Comparison of ENCODE assay signal across 17 cellular contexts in the genomic region with DNA sequence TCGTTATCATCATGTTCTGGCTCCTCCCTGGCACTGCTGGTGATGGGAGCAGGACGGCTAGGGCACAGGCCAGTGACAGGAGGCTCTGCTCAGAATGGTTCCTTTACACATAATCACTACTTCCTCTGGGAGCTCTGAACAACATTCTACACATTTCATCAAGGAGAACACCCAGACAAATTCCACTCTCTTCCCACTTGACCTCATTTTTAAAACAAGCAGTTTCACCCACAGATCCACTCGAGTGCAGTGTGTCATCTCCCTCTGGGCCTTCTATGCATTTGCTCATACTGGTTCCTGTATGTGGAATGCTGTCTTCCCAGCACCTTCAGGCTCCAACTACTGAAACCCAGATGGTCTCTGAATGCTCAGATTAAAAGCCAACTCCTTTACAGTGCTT.
DNase-seq lines count a peak whose midpoint lies in the region; ATAC-seq and TF ChIP-seq lines count a peak whose summit lies in the region.
"Had no signal": no experiment of that assay in that cellular context is flagged by ENCODE, and none has a peak within 500 bp of the region (broad histone marks: within the 10 kb centered on the region; RNA-seq: fewer than 3 reads in every experiment).

No MANE protein-coding gene starts in this region.

- no peaks in the 10 kb centered on the region for H3K9me3 Mint-ChIP-seq in chondrocyte (ENCODE audit: low read depth)
- H3K9me3 Mint-ChIP-seq in natural killer cell, result no peaks in the 10 kb centered on the region
- H3K9me3 Mint-ChIP-seq in nephron progenitor cell, result no peaks in the 10 kb centered on the region
- H3K9me3 Mint-ChIP-seq: activated T-cell treated with anti-CD3 and anti-CD28 coated beads, Interleukin-2, amount 50 U/mL, for 4 hours; brain had no signal

- peaks cover 20% of the 10 kb centered on the region for H3K4me1 Mint-ChIP-seq in chondrocyte (ENCODE audit: low read depth)
- H3K4me1 Mint-ChIP-seq in natural killer cell, result peaks cover 13 to 18% of the 10 kb centered on the region in 2 donors
- peaks cover 1% of the 10 kb centered on the region for H3K4me1 Mint-ChIP-seq in nephron progenitor cell
- H3K4me1 Mint-ChIP-seq: brain had no signal

- H3F3A ChIP-seq in GM23248 (ENCODE audit: insufficient read depth), result peaks cover 21% of the 10 kb centered on the region

- peak overlapping the region; percentile 21; the same call in 1 of the 2 replicates for H3K9ac ChIP-seq in GM23248

- no peaks in the 10 kb centered on the region for H3K27me3 Mint-ChIP-seq in chondrocyte (ENCODE audit: low read depth)
- H3K27me3 Mint-ChIP-seq in natural killer cell (ENCODE audit: low read depth in 2 of 2), result no peaks in the 10 kb centered on the region
- H3K27me3 Mint-ChIP-seq in nephron progenitor cell (ENCODE audit: low read depth, poor library complexity), result no peaks in the 10 kb centered on the region
- H3K27me3 Mint-ChIP-seq: brain had no signal

- H3K36me3 ChIP-seq in GM23248 (ENCODE audit: low read depth) (peaks cover 46% of the 10 kb centered on the region), suprapubic skin (peaks cover 43% of the 10 kb centered on the region)

- no peaks in the 10 kb centered on the region for H3K9me3 ChIP-seq in GM23248 (ENCODE audit: low read depth)
- no peaks in the 10 kb centered on the region for H3K9me3 ChIP-seq in suprapubic skin
- H3K9me3 ChIP-seq: SJCRH30 had no signal

- peak overlapping the region; percentile 65 for H3K27ac ChIP-seq in GM23248
- H3K27ac ChIP-seq in suprapubic skin, result no peak overlapping the region
- H3K27ac ChIP-seq: SJCRH30 had no signal

- no peaks in the 10 kb centered on the region for H3K9me2 ChIP-seq in GM23248 (ENCODE audit: insufficient read depth)

- TF ChIP-seq CTCF in AG10803 (conservative IDR thresholded peaks at IDR 0.05; ENCODE audit: low read length), result no peak
- TF ChIP-seq CTCF in chondrocyte (IDR thresholded peaks at IDR 0.05), result no peak
- no peak for TF ChIP-seq CTCF in natural killer cell (IDR thresholded peaks at IDR 0.05)
- no peak for TF ChIP-seq CTCF in suprapubic skin (IDR thresholded peaks at IDR 0.05)
- no peak for TF ChIP-seq CTCF in nephron progenitor cell (IDR thresholded peaks at IDR 0.05)

- H3K27ac Mint-ChIP-seq in chondrocyte (ENCODE audit: unreplicated experiment) (peak overlapping the region; percentile 76), natural killer cell (peak overlapping the region; percentile 17), nephron progenitor cell (no peak overlapping the region)

- 0 out of 2 replicates have a peak overlapping the region, but pooled peaks have one; percentile 23 for H2AFZ ChIP-seq in GM23248

- TF ChIP-seq POLR2A in suprapubic skin (IDR thresholded peaks at IDR 0.05), result no peak

- no peaks in the 10 kb centered on the region for H3K79me2 ChIP-seq in GM23248 (ENCODE audit: insufficient read depth)

- H3K4me1 ChIP-seq in GM23248 (ENCODE audit: insufficient read depth) (peaks cover 16% of the 10 kb centered on the region), suprapubic skin (no peaks in the 10 kb centered on the region)
- H3K4me1 ChIP-seq: SJCRH30 had no signal

- in situ Hi-C loops in GM23248 (cut with MboI), result no loop called here

- H3K27me3 ChIP-seq in GM23248 (replicated peaks; ENCODE audit: insufficient read depth), result no peaks in the 10 kb centered on the region
- no peaks in the 10 kb centered on the region for H3K27me3 ChIP-seq in suprapubic skin
- H3K27me3 ChIP-seq: SJCRH30 had no signal

- H3K4me3 Mint-ChIP-seq in chondrocyte (ENCODE audit: unreplicated experiment) (no peak overlapping the region), natural killer cell (no peak overlapping the region), nephron progenitor cell (no peak overlapping the region)
- H3K4me3 Mint-ChIP-seq: activated T-cell treated with anti-CD3 and anti-CD28 coated beads, Interleukin-2, amount 50 U/mL, for 4 hours; brain had no signal

- H3K4me3 ChIP-seq in AG10803 (ENCODE audit: low read length), result no peak overlapping the region
- H3K4me3 ChIP-seq in GM23248, result no peak overlapping the region
- no peak overlapping the region for H3K4me3 ChIP-seq in suprapubic skin
- H3K4me3 ChIP-seq: SJCRH30 had no signal

- H3K36me3 Mint-ChIP-seq in chondrocyte (ENCODE audit: low read depth) (peaks cover 31% of the 10 kb centered on the region), natural killer cell (peaks cover 26% of the 10 kb centered on the region), nephron progenitor cell (ENCODE audit: low read depth) (peaks cover 78% of the 10 kb centered on the region)

- ATAC-seq in natural killer cell (no peak), left lobe of liver (no peak)
- ATAC-seq: activated T-cell treated with anti-CD3 and anti-CD28 coated beads, Interleukin-2, amount 50 U/mL, for 4 hours had no signal

- intact Hi-C loops in natural killer cell (cut with micrococcal nuclease), result no loop called here

- TF ChIP-seq EP300 in suprapubic skin (IDR thresholded peaks at IDR 0.05), result no peak

- DNase-seq in AG10803 (ENCODE audit: low read depth), result peak; percentile 79
- DNase-seq in GM23248, result peak; percentile 81
- no peak for DNase-seq in chondrocyte (ENCODE audit: low spot score)
- no peak for DNase-seq in natural killer cell
- no peak for DNase-seq in DMS79 (lab: John Stamatoyannopoulos, UW)
- DNase-seq in suprapubic skin (ENCODE audit: low spot score in 2 of 2), result no peak
- no peak for DNase-seq in nephron progenitor cell
- no peak for DNase-seq in left lobe of liver (ENCODE audit: low spot score)
- DNase-seq: activated T-cell treated with anti-CD3 and anti-CD28 coated beads, Interleukin-2, amount 50 U/mL, for 4 hours; COR-L47; mesendoderm; NCI-H1930; NK-92 treated with Interleukin-12 subunit alpha and Interleukin-12 subunit beta, amount 100 ng/mL, for 24 hours; SJCRH30; stimulated activated CD4-positive, alpha-beta T cell treated with anti-CD3 and anti-CD28 coated beads, Interleukin-4, amount 100 ng/mL, for 1 hour; stimulated activated naive CD4-positive, alpha-beta T cell treated with Interleukin-2 at 50 U/mL for 16 hours had no signal

- no peaks in the 10 kb centered on the region for H4K20me1 ChIP-seq in GM23248 (ENCODE audit: insufficient read depth)

- H3K4me2 ChIP-seq in GM23248 (ENCODE audit: unreplicated experiment), result peak overlapping the region; percentile 37

- WGBS in GM23248 (ENCODE audit: low coverage in 1 of 2, low lambda C conversion rate in 2 of 2, missing lambda C conversion rate in 2 of 2), 2 experiments, result 32 to 38% methylated on average over 3 of the region's 3 CpGs
- WGBS in suprapubic skin, result 75% methylated on average over 3 of the region's 3 CpGs

Comparison
In these comparisons a context has a peak if more than half of its experiments do, and no peak if none do; other contexts are left out.
1. DNase-seq: peak in AG10803 (single experiment) and GM23248 (single experiment); none in chondrocyte (single experiment), natural killer cell (single experiment), DMS79 (single experiment), suprapubic skin (0 of 2), nephron progenitor cell (single experiment) and left lobe of liver (single experiment).